18 cellular contexts compared by ENCODE assay signal in the genomic region with DNA sequence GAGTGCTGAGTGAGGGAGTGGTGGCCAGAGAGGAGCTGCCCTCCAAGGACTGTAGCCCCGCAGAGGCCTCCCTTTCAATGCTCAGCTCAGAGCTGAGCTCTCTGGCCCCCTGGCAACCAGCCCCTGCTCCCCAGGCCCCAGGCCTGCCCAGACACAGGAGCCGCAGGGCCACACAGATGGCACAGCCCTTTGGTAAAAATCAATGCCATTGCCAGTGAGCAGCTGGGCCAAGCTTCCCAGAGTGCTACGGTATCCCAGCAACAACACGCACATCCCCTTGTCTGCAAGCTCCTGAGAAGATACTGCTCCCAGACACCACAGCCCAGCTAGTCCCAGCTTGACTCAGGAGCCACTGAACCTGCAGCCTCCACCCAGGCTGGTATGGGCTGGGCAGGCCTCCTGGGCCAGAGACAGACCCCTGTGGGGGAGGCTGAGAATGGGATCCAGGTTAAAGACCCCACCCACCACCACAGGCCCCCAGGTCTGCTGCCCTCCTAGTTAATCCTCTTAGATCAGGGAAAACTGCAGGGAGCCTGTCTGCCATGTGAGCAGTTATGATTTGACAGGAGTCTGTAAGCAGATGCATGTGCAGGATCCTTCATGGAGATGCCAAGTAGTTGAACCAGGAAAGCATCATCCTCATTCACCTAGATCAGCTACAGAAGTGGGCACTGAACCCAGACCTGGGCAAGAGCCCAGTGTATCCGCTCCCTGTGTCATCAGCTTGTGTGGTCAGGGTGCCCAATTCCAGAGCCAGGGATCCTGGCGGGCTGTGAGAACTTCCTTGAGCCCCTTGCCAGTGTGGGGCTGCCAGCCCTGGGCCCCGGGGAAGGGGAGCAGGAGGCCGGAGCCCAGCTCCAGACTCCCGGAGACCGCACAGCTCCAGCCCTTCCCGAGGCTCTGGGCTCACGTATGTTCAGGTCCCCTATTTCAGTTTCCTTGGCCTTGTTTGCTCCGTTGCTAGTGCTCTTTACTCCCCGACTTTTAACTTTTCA. TPM values are rescaled to one million over a fixed set of nuclear protein-coding genes. Genes with fewer than 3 reads are reported as not detected.
DNase-seq lines count a peak whose midpoint lies in the region; ATAC-seq and TF ChIP-seq lines count a peak whose summit lies in the region.
"Had no signal": no experiment of that assay in that cellular context is flagged by ENCODE, and none has a peak within 500 bp of the region (broad histone marks: within the 10 kb centered on the region; RNA-seq: fewer than 3 reads in every experiment).

No MANE protein-coding gene starts in this region.

- no peaks in the 10 kb centered on the region for H3K4me1 Mint-ChIP-seq in activated T-cell treated with anti-CD3 and anti-CD28 coated beads, Interleukin-2, amount 50 U/mL, for 24 hours (ENCODE audit: low read depth)
- no peaks in the 10 kb centered on the region for H3K4me1 Mint-ChIP-seq in activated T-cell treated with anti-CD3 and anti-CD28 coated beads, Interleukin-2, amount 50 U/mL, for 72 hours (ENCODE audit: low read depth)
- H3K4me1 Mint-ChIP-seq: activated naive CD4-positive, alpha-beta T cell treated with anti-CD3 and anti-CD28 coated beads, Interleukin-2, amount 50 U/mL, for 24 hours; neural crest cell had no signal

- no peaks in the 10 kb centered on the region for H3K4me1 ChIP-seq in suprapubic skin
- H3K4me1 ChIP-seq: heart right ventricle, left lung, SJCRH30 had no signal

- no peak for TF ChIP-seq CTCF in suprapubic skin (IDR thresholded peaks at IDR 0.05)

- DNase-seq in activated T-cell treated with anti-CD3 and anti-CD28 coated beads, Interleukin-2, amount 50 U/mL, for 24 hours, result peak; percentile 11
- DNase-seq in activated T-cell treated with anti-CD3 and anti-CD28 coated beads, Interleukin-2, amount 50 U/mL, for 72 hours, result no peak
- DNase-seq in NCI-H524 treated with DMSO at 0.1 percent for 48 hours (lab: John Stamatoyannopoulos, UW) (peak; percentile 86), hypothalamus (lab: John Stamatoyannopoulos, UW) (peak in 27 of 51 donors; percentile 4 to 73 (median 37)), suprapubic skin (ENCODE audit: low spot score in 2 of 2) (peak; percentile 36 to 60), NCI-H526 treated with DMSO at 0.1 percent for 48 hours (lab: John Stamatoyannopoulos, UW) (no peak)
- DNase-seq in stimulated activated CD4-positive, alpha-beta T cell treated with anti-CD3 and anti-CD28 coated beads, Interleukin-15, amount 100 ng/mL, for 24 hours, result no peak
- no peak for DNase-seq in activated naive CD4-positive, alpha-beta T cell treated with anti-CD3 and anti-CD28 coated beads, Interleukin-2, amount 50 U/mL, for 16 hours
- DNase-seq: activated CD8-positive, alpha-beta memory T cell treated with anti-CD3 and anti-CD28 coated beads for 24 hours; CD8-positive, alpha-beta T cell; central memory CD4-positive, alpha-beta T cell; GM23248; heart right ventricle; SJCRH30 had no signal

- no peak overlapping the region for H3K4me3 Mint-ChIP-seq in activated T-cell treated with anti-CD3 and anti-CD28 coated beads, Interleukin-2, amount 50 U/mL, for 24 hours
- H3K4me3 Mint-ChIP-seq in activated T-cell treated with anti-CD3 and anti-CD28 coated beads, Interleukin-2, amount 50 U/mL, for 72 hours, result no peak overlapping the region
- H3K4me3 Mint-ChIP-seq: activated naive CD4-positive, alpha-beta T cell treated with anti-CD3 and anti-CD28 coated beads, Interleukin-2, amount 50 U/mL, for 24 hours; CD8-positive, alpha-beta T cell; neural crest cell had no signal

- H3K27ac ChIP-seq in suprapubic skin, result no peak overlapping the region
- H3K27ac ChIP-seq: GM23248, heart right ventricle, left lung, SJCRH30, skin epidermis had no signal

- H3K27ac Mint-ChIP-seq in activated T-cell treated with anti-CD3 and anti-CD28 coated beads, Interleukin-2, amount 50 U/mL, for 24 hours, result no peak overlapping the region
- H3K27ac Mint-ChIP-seq in activated T-cell treated with anti-CD3 and anti-CD28 coated beads, Interleukin-2, amount 50 U/mL, for 72 hours, result no peak overlapping the region
- H3K27ac Mint-ChIP-seq: activated naive CD4-positive, alpha-beta T cell treated with anti-CD3 and anti-CD28 coated beads, Interleukin-2, amount 50 U/mL, for 24 hours; CD8-positive, alpha-beta T cell had no signal

- TF ChIP-seq EP300 in suprapubic skin (IDR thresholded peaks at IDR 0.05), result no peak

- H3K36me3 Mint-ChIP-seq in activated T-cell treated with anti-CD3 and anti-CD28 coated beads, Interleukin-2, amount 50 U/mL, for 24 hours (ENCODE audit: low read depth), result no peaks in the 10 kb centered on the region
- H3K36me3 Mint-ChIP-seq in activated T-cell treated with anti-CD3 and anti-CD28 coated beads, Interleukin-2, amount 50 U/mL, for 72 hours (ENCODE audit: insufficient read depth in 2 of 2), result no peaks in the 10 kb centered on the region
- H3K36me3 Mint-ChIP-seq: activated naive CD4-positive, alpha-beta T cell treated with anti-CD3 and anti-CD28 coated beads, Interleukin-2, amount 50 U/mL, for 24 hours; CD8-positive, alpha-beta T cell had no signal

- 90% methylated on average over 10 of the region's 14 CpGs for WGBS in suprapubic skin

- no peaks in the 10 kb centered on the region for H3K9me3 Mint-ChIP-seq in activated T-cell treated with anti-CD3 and anti-CD28 coated beads, Interleukin-2, amount 50 U/mL, for 24 hours
- no peaks in the 10 kb centered on the region for H3K9me3 Mint-ChIP-seq in activated T-cell treated with anti-CD3 and anti-CD28 coated beads, Interleukin-2, amount 50 U/mL, for 72 hours
- H3K9me3 Mint-ChIP-seq: activated naive CD4-positive, alpha-beta T cell treated with anti-CD3 and anti-CD28 coated beads, Interleukin-2, amount 50 U/mL, for 24 hours; CD8-positive, alpha-beta T cell; neural crest cell had no signal

- no peak for ATAC-seq in activated T-cell treated with anti-CD3 and anti-CD28 coated beads, Interleukin-2, amount 50 U/mL, for 72 hours (replicated peaks in 1 of 2)
- ATAC-seq: CD8-positive, alpha-beta T cell; heart right ventricle; left lung had no signal

- no peak overlapping the region for H3K4me3 ChIP-seq in suprapubic skin
- H3K4me3 ChIP-seq: GM23248, heart right ventricle, left lung, SJCRH30, skin epidermis had no signal

- TF ChIP-seq POLR2A in suprapubic skin (IDR thresholded peaks at IDR 0.05), result no peak

- no peaks in the 10 kb centered on the region for H3K27me3 ChIP-seq in suprapubic skin

- H3K27me3 Mint-ChIP-seq in activated T-cell treated with anti-CD3 and anti-CD28 coated beads, Interleukin-2, amount 50 U/mL, for 24 hours, result no peaks in the 10 kb centered on the region
- no peaks in the 10 kb centered on the region for H3K27me3 Mint-ChIP-seq in activated T-cell treated with anti-CD3 and anti-CD28 coated beads, Interleukin-2, amount 50 U/mL, for 72 hours (ENCODE audit: low read depth)
- H3K27me3 Mint-ChIP-seq: activated naive CD4-positive, alpha-beta T cell treated with anti-CD3 and anti-CD28 coated beads, Interleukin-2, amount 50 U/mL, for 24 hours had no signal

- H3K9me3 ChIP-seq in suprapubic skin, result no peaks in the 10 kb centered on the region
- H3K9me3 ChIP-seq: heart right ventricle, left lung, SJCRH30 had no signal

- no peaks in the 10 kb centered on the region for H3K36me3 ChIP-seq in suprapubic skin
- H3K36me3 ChIP-seq: heart right ventricle, left lung, SJCRH30 had no signal

RNA-seq across cellular contexts. Expression of gene ADAMTS2, which starts 26.7 kb away (rescaled TPM):
- not detected for total RNA-seq in activated T-cell treated with anti-CD3 and anti-CD28 coated beads, Interleukin-2, amount 50 U/mL, for 72 hours
- 1 to 10 TPM; 3.1 to 5.5 (median 4.3) TPM for total RNA-seq in suprapubic skin
- total RNA-seq: CD8-positive, alpha-beta T cell; SJCRH30 had no signal

Comparison
In these comparisons a context has a peak if more than half of its experiments do, and no peak if none do; other contexts are left out.
1. DNase-seq: peak in activated T-cell treated with anti-CD3 and anti-CD28 coated beads, Interleukin-2, amount 50 U/mL, for 24 hours (single experiment), NCI-H524 treated with DMSO at 0.1 percent for 48 hours (single experiment), hypothalamus (27 of 51) and suprapubic skin (2 of 2); none in activated T-cell treated with anti-CD3 and anti-CD28 coated beads, Interleukin-2, amount 50 U/mL, for 72 hours (0 of 2), stimulated activated CD4-positive, alpha-beta T cell treated with anti-CD3 and anti-CD28 coated beads, Interleukin-15, amount 100 ng/mL, for 24 hours (single experiment), NCI-H526 treated with DMSO at 0.1 percent for 48 hours (single experiment) and activated naive CD4-positive, alpha-beta T cell treated with anti-CD3 and anti-CD28 coated beads, Interleukin-2, amount 50 U/mL, for 16 hours (single experiment).